In genomic region chr3:50356553-50356952, GRCh38 we compare ENCODE assay signal across 8 cellular contexts. TPM values are rescaled to one million over a fixed set of nuclear protein-coding genes. Genes with fewer than 3 reads are reported as not detected.
DNase-seq lines count a peak whose midpoint lies in the region; ATAC-seq and TF ChIP-seq lines count a peak whose summit lies in the region.

No MANE protein-coding gene starts in this region.

- H3K27ac ChIP-seq in DOHH2 (ENCODE audit: low read depth, low read length) (no peak overlapping the region), OCI-LY1 (ENCODE audit: low read depth, low read length, poor library complexity, severe bottlenecking) (no peak overlapping the region), ovary (no peak overlapping the region)

- peaks cover 54% of the 10 kb centered on the region for H3K79me2 ChIP-seq in DOHH2 (ENCODE audit: control insufficient read depth, low read length)
- H3K79me2 ChIP-seq in OCI-LY1 (ENCODE audit: insufficient read depth, low read length): no peaks in the 10 kb centered on the region

- H3K9me3 ChIP-seq in DOHH2 (ENCODE audit: control insufficient read depth, insufficient read depth, low read length) (no peaks in the 10 kb centered on the region), OCI-LY1 (ENCODE audit: low read length) (no peaks in the 10 kb centered on the region), ovary (no peaks in the 10 kb centered on the region)

- H3F3A ChIP-seq in DOHH2 (ENCODE audit: control insufficient read depth, insufficient read depth): 0 out of 2 replicates have a peak, but pooled peaks cover 4% of the 10 kb centered on the region
- H3F3A ChIP-seq in OCI-LY1 (ENCODE audit: insufficient read depth, low read length): no peaks in the 10 kb centered on the region

- DNase-seq in endothelial cell (ENCODE audit: low spot score) (no peak), ovary (no peak), pons (ENCODE audit: low spot score) (no peak), DMS114 treated with DMSO at 0.1 percent for 48 hours (lab: John Stamatoyannopoulos, UW; ENCODE audit: unreplicated experiment) (no peak)

- intact Hi-C loops in ovary (cut with DNase I): loop anchor here in 1 of 4 donors (10.0 kb wide), 1 partner anchor 248 kb away; no protein-coding TSS in a partner anchor

- peaks cover 18% of the 10 kb centered on the region for H3K36me3 Mint-ChIP-seq in endothelial cell (ENCODE audit: low read depth, unreplicated experiment)

- no peak for TF ChIP-seq CTCF in DOHH2 (IDR thresholded peaks at IDR 0.05; ENCODE audit: low read depth, low read length, poor library complexity, severe bottlenecking)
- no peak for TF ChIP-seq CTCF in OCI-LY1 (IDR thresholded peaks at IDR 0.05; ENCODE audit: low read length)
- TF ChIP-seq CTCF in endothelial cell (IDR thresholded peaks at IDR 0.05; ENCODE audit: unreplicated experiment): no peak
- TF ChIP-seq CTCF in ovary (IDR thresholded peaks at IDR 0.05): no peak

- peak overlapping the region; percentile 79 for H3K4me2 ChIP-seq in DOHH2 (ENCODE audit: low read length)
- peak overlapping the region; percentile 67 for H3K4me2 ChIP-seq in OCI-LY1 (ENCODE audit: low read length)

- H3K9me2 ChIP-seq in DOHH2 (replicated peaks; ENCODE audit: control insufficient read depth, low read length) (no peaks in the 10 kb centered on the region), OCI-LY1 (ENCODE audit: low read depth, low read length) (no peaks in the 10 kb centered on the region)

- H4K20me1 ChIP-seq in DOHH2 (ENCODE audit: control insufficient read depth, insufficient read depth, low read depth, low read length) (peaks cover 23% of the 10 kb centered on the region), OCI-LY1 (ENCODE audit: insufficient read depth, low read length) (no peaks in the 10 kb centered on the region)

- no peak for ATAC-seq in GM19397 (IDR thresholded peaks at IDR 0.05; ENCODE audit: unreplicated experiment)
- ATAC-seq in GM19023 (IDR thresholded peaks at IDR 0.05; ENCODE audit: unreplicated experiment): no peak

- H3K4me3 ChIP-seq in DOHH2 (ENCODE audit: low read length): peak overlapping the region; percentile 92
- peak overlapping the region; percentile 71 for H3K4me3 ChIP-seq in OCI-LY1 (ENCODE audit: low read depth, low read length, poor library complexity, severe bottlenecking)
- H3K4me3 ChIP-seq in ovary: peak overlapping the region; percentile 98

- WGBS in ovary, 3 donors: 43 to 57% (median 49%) methylated on average over 5 of the region's 5 CpGs

- no peak for TF ChIP-seq POLR2A in ovary (IDR thresholded peaks at IDR 0.05)

- peaks cover 3% of the 10 kb centered on the region for H3K27me3 Mint-ChIP-seq in endothelial cell (ENCODE audit: unreplicated experiment)

- H3K4me3 Mint-ChIP-seq in endothelial cell (ENCODE audit: unreplicated experiment): peak overlapping the region; percentile 51

- H3K36me3 ChIP-seq in DOHH2 (ENCODE audit: control insufficient read depth, low read length): peaks cover 58% of the 10 kb centered on the region
- H3K36me3 ChIP-seq in OCI-LY1 (ENCODE audit: insufficient read depth, low read length): peaks cover 32% of the 10 kb centered on the region; the same call in 1 of the 2 replicates
- no peaks in the 10 kb centered on the region for H3K36me3 ChIP-seq in ovary

- peaks cover 35% of the 10 kb centered on the region for H3K4me1 Mint-ChIP-seq in endothelial cell (ENCODE audit: unreplicated experiment)

- H3K27me3 ChIP-seq in DOHH2 (ENCODE audit: control insufficient read depth, low read length): no peaks in the 10 kb centered on the region
- no peaks in the 10 kb centered on the region for H3K27me3 ChIP-seq in OCI-LY1 (ENCODE audit: insufficient read depth, low read length)
- H3K27me3 ChIP-seq in ovary: no peaks in the 10 kb centered on the region

- peaks cover 37% of the 10 kb centered on the region for H3K4me1 ChIP-seq in DOHH2 (ENCODE audit: control insufficient read depth, low read length)
- H3K4me1 ChIP-seq in OCI-LY1 (ENCODE audit: insufficient read depth, low read length, severe bottlenecking): peaks cover 41% of the 10 kb centered on the region
- H3K4me1 ChIP-seq in ovary (ENCODE audit: insufficient read depth): peaks cover 21% of the 10 kb centered on the region

- no peak overlapping the region for H3K27ac Mint-ChIP-seq in endothelial cell (ENCODE audit: unreplicated experiment)

- H2AFZ ChIP-seq in OCI-LY1 (ENCODE audit: low read length): no peak overlapping the region

- no peaks in the 10 kb centered on the region for H3K9me3 Mint-ChIP-seq in endothelial cell (ENCODE audit: unreplicated experiment)

- no peak for TF ChIP-seq EP300 in ovary (IDR thresholded peaks at IDR 0.05)

- peak overlapping the region; percentile 82; the same call in 1 of the 2 replicates for H3K9ac ChIP-seq in OCI-LY1 (ENCODE audit: low read length)

RNA-seq across cellular contexts. Expression of gene TMEM115, which starts 2.8 kb away (rescaled TPM):
- total RNA-seq in endothelial cell (ENCODE audit: unreplicated experiment) (44.9 TPM), ovary (10 to 100 TPM; 32.3 to 58.4 (median 36.9) TPM)
- 10 to 100 TPM in 1 of 2 donors, 1 to 10 TPM in 1; 8.5 to 40.2 TPM for polyA plus RNA-seq in ovary

RNA-seq across cellular contexts. Expression of gene CYB561D2, which starts 5.9 kb away (rescaled TPM):
- total RNA-seq in endothelial cell (ENCODE audit: unreplicated experiment) (5.5 TPM), ovary (10 to 100 TPM in 3 of 7 donors, 1 to 10 TPM in 4; 8.0 to 17.1 (median 9.6) TPM)
- 10 to 100 TPM in 1 of 2 donors, 1 to 10 TPM in 1; 4.5 to 10.8 TPM for polyA plus RNA-seq in ovary

RNA-seq across cellular contexts. Expression of gene NPRL2, which starts 6.0 kb away (rescaled TPM):
- total RNA-seq in endothelial cell (ENCODE audit: unreplicated experiment) (18.0 TPM), ovary (10 to 100 TPM; 19.4 to 26.3 (median 22.4) TPM)
- 10 to 100 TPM; 21.8 to 21.9 TPM for polyA plus RNA-seq in ovary

RNA-seq across cellular contexts. Expression of gene ZMYND10, which starts 11.0 kb away (rescaled TPM):
- total RNA-seq in endothelial cell (ENCODE audit: unreplicated experiment): not detected
- total RNA-seq in ovary: 10 to 100 TPM in 2 of 7 donors, 1 to 10 TPM in 5; 1.0 to 75.1 (median 3.4) TPM
- polyA plus RNA-seq in ovary: under 1 TPM; 0.50 to 0.81 TPM

RNA-seq across cellular contexts. Expression of gene RASSF1, which starts 15.9 kb away (rescaled TPM):
- total RNA-seq in endothelial cell (ENCODE audit: unreplicated experiment) (14.8 TPM), ovary (10 to 100 TPM; 16.2 to 32.6 (median 25.5) TPM)
- 10 to 100 TPM; 12.5 to 27.4 TPM for polyA plus RNA-seq in ovary
